1 cellular context compared by ENCODE assay signal in genomic region chr2:208042041-208042440, GRCh38.
A peak's percentile ranks its signal among the peaks of the same experiment; 100 is the strongest.
TF ChIP-seq lines count a peak whose summit lies in the region.

No MANE protein-coding gene starts in this region.

TF ChIP-seq in HepG2, 621 proteins besides CTCF, POLR2A, EP300 and RAD21:
- TF ChIP-seq TFAP4 (IDR thresholded peaks at IDR 0.05; ENCODE audit: borderline replicate concordance, low read depth) = peak; percentile 30; the same call in 1 of the 2 replicates
- no peak for TF ChIP-seq FOXJ3 (CRISPR knock-in tag; IDR thresholded peaks at IDR 0.05; ENCODE audit: borderline replicate concordance)
- TF ChIP-seq, protein P1, sequence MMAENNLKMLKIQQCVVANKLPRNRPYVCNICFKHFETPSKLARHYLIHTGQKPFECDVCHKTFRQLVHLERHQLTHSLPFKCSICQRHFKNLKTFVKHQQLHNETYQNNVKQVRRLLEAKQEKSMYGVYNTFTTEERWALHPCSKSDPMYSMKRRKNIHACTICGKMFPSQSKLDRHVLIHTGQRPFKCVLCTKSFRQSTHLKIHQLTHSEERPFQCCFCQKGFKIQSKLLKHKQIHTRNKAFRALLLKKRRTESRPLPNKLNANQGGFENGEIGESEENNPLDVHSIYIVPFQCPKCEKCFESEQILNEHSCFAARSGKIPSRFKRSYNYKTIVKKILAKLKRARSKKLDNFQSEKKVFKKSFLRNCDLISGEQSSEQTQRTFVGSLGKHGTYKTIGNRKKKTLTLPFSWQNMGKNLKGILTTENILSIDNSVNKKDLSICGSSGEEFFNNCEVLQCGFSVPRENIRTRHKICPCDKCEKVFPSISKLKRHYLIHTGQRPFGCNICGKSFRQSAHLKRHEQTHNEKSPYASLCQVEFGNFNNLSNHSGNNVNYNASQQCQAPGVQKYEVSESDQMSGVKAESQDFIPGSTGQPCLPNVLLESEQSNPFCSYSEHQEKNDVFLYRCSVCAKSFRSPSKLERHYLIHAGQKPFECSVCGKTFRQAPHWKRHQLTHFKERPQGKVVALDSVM (CRISPR knock-in tag; IDR thresholded peaks at IDR 0.05) = peak; percentile 89; the same call in 1 of the 2 replicates
- TF ChIP-seq FOSL2 (CRISPR knock-in tag; IDR thresholded peaks at IDR 0.05) = peak; percentile 77
